In the genomic region with DNA sequence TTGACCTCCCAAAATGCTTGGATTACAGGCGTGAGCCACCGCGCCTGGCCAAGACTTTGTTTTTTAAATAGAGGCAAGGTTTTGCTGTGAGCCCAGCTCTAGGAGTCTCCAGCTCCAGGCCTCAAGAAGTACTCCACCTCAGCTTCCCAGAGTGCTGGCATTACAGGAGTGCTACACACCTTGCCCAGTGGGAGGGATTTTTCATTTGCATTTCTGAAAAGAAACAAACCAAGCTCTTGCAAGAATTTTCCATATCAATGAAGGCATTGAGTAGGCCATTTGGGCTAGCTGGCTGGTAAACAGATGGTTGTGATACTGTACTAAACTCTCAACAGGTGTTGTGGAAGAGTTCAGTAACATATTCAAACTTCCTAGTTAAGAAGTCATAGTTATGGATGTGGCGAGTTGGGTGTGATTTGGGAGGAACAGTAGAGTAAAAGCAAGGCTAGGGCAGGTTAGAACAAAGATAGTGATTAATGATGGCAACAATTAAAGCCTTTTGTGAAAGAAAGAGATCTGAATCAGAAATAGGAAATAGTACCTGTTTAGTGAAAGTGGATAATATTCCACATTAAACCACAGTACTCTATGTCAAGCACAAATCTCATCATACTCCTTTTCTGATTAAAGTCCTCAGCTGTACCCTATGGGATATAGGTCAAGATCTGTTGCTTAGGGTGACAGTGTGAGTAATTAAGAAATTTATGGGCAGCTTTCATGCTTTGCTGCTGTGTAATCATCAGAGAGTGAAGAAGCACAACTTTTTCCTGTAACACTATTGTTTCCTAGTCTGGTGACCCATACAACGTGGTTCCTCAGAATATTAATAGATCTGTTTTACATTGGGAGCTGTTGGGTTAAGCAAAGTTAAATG, we compare ENCODE assay signal across 17 cellular contexts. TPM values are rescaled to one million over a fixed set of nuclear protein-coding genes. Genes with fewer than 3 reads are reported as not detected.
DNase-seq lines count a peak whose midpoint lies in the region; ATAC-seq and TF ChIP-seq lines count a peak whose summit lies in the region.
"Had no signal": no experiment of that assay in that cellular context is flagged by ENCODE, and none has a peak within 500 bp of the region (broad histone marks: within the 10 kb centered on the region; RNA-seq: fewer than 3 reads in every experiment).

No MANE protein-coding gene starts in this region.

- no peak for DNase-seq in CD8-positive, alpha-beta T cell
- no peak for DNase-seq in activated naive CD4-positive, alpha-beta T cell treated with anti-CD3 and anti-CD28 coated beads, Interleukin-2, amount 50 U/mL, for 72 hours (ENCODE audit: low spot score in 2 of 2)
- DNase-seq in SW480 (ENCODE audit: low spot score): no peak
- DNase-seq in NCI-H1092 (lab: John Stamatoyannopoulos, UW): no peak
- DNase-seq in DMS114 treated with DMSO at 0.1 percent for 48 hours (lab: John Stamatoyannopoulos, UW; ENCODE audit: unreplicated experiment): no peak
- DNase-seq: activated CD4-positive, CD25-positive, alpha-beta regulatory T cell; Caco-2; left lung; NCI-H146; NCI-H510A; OCI-M1; SK-N-SH; stimulated activated CD4-positive, alpha-beta T cell treated with anti-CD3 and anti-CD28 coated beads, Interleukin-1b, Interleukin-23, amount 100 ng/mL, for 48 hours had no signal

- H3K9ac ChIP-seq in BLaER1 (no peak overlapping the region; the same call in 1 of the 2 replicates), iPS-20b (ENCODE audit: low read depth, low read length) (peak overlapping the region; percentile 8; the same call in 1 of the 2 replicates)
- H3K9ac ChIP-seq: SK-N-SH had no signal

- CTCF ChIA-PET in CD8-positive, alpha-beta T cell (lab: Charles Lee): interaction anchor here (2.0 kb wide), 1 partner anchor 14 kb away, joined by 5 read pairs; no protein-coding TSS in a partner anchor

- no peaks in the 10 kb centered on the region for H3K27me3 Mint-ChIP-seq in CD8-positive, alpha-beta T cell (ENCODE audit: low read depth)

- H3K4me1 ChIP-seq in BLaER1 (peaks cover 43% of the 10 kb centered on the region), iPS-20b (ENCODE audit: insufficient read depth, low read length) (peaks cover 35% of the 10 kb centered on the region; the same call in 1 of the 2 replicates)
- peaks cover 17% of the 10 kb centered on the region for H3K4me1 ChIP-seq in CD8-positive, alpha-beta T cell (ENCODE audit: insufficient read depth, low read length)
- H3K4me1 ChIP-seq: Caco-2 had no signal

- no peak overlapping the region for H3K4me3 ChIP-seq in BLaER1
- H3K4me3 ChIP-seq in CD8-positive, alpha-beta T cell (ENCODE audit: low read depth, low read length): no peak overlapping the region
- peak overlapping the region; percentile 7; the same call in 1 of the 2 replicates for H3K4me3 ChIP-seq in iPS-20b (ENCODE audit: low read length)
- H3K4me3 ChIP-seq: left lung, right atrium auricular region had no signal

- no peaks in the 10 kb centered on the region for H3K9me3 ChIP-seq in BLaER1
- H3K9me3 ChIP-seq in CD8-positive, alpha-beta T cell (ENCODE audit: low read length): no peaks in the 10 kb centered on the region
- H3K9me3 ChIP-seq in iPS-20b (ENCODE audit: insufficient read depth, low read depth, low read length): no peaks in the 10 kb centered on the region
- H3K9me3 ChIP-seq: Caco-2, left lung, right atrium auricular region, SK-N-SH had no signal

- intact Hi-C loops in CD8-positive, alpha-beta T cell (cut with DNase I, micrococcal nuclease): no loop called here

- peak overlapping the region; percentile 39 for H3K27ac Mint-ChIP-seq in CD8-positive, alpha-beta T cell
- H3K27ac Mint-ChIP-seq in activated naive CD4-positive, alpha-beta T cell treated with anti-CD3 and anti-CD28 coated beads, Interleukin-2, amount 50 U/mL, for 72 hours: peak overlapping the region; percentile 53 to 77

- no peak for TF ChIP-seq CTCF in CD8-positive, alpha-beta T cell (IDR thresholded peaks at IDR 0.05)

- POLR2A ChIA-PET in CD8-positive, alpha-beta T cell (lab: Charles Lee): interaction anchor here (0.6 to 0.9 kb wide), 2 partner anchors 24 to 120 kb away, joined by 3 to 4 read pairs; a partner anchor contains a TSS

- H3K4me3 Mint-ChIP-seq in CD8-positive, alpha-beta T cell: no peak overlapping the region

- H3K27me3 ChIP-seq in BLaER1 (no peaks in the 10 kb centered on the region), iPS-20b (ENCODE audit: insufficient read depth, low read length) (no peaks in the 10 kb centered on the region)
- H3K27me3 ChIP-seq in CD8-positive, alpha-beta T cell (ENCODE audit: insufficient read depth, low read length): no peaks in the 10 kb centered on the region
- H3K27me3 ChIP-seq: left lung, right atrium auricular region had no signal

- H3K4me2 ChIP-seq in BLaER1: peak overlapping the region; percentile 64
- H3K4me2 ChIP-seq: SK-N-SH had no signal

- H3K36me3 ChIP-seq in BLaER1 (peaks cover 96% of the 10 kb centered on the region), iPS-20b (ENCODE audit: insufficient read depth, low read depth, low read length) (peaks cover 100% of the 10 kb centered on the region)
- peaks cover 50% of the 10 kb centered on the region for H3K36me3 ChIP-seq in CD8-positive, alpha-beta T cell (ENCODE audit: insufficient read depth, low read length)

- H4K20me1 ChIP-seq in BLaER1: peaks cover 67% of the 10 kb centered on the region

- no peak for ATAC-seq in CD8-positive, alpha-beta T cell
- peak; percentile 52 to 64 for ATAC-seq in activated naive CD4-positive, alpha-beta T cell treated with anti-CD3 and anti-CD28 coated beads, Interleukin-2, amount 50 U/mL, for 72 hours
- ATAC-seq: left lung had no signal

- H3K27ac ChIP-seq in BLaER1: no peak overlapping the region
- H3K27ac ChIP-seq in CD8-positive, alpha-beta T cell (ENCODE audit: low read depth, low read length): no peak overlapping the region
- peak overlapping the region; percentile 78 for H3K27ac ChIP-seq in iPS-20b (ENCODE audit: low read length)
- H3K27ac ChIP-seq: left lung had no signal

- no peaks in the 10 kb centered on the region for H3K9me3 Mint-ChIP-seq in CD8-positive, alpha-beta T cell
- H3K9me3 Mint-ChIP-seq in activated naive CD4-positive, alpha-beta T cell treated with anti-CD3 and anti-CD28 coated beads, Interleukin-2, amount 50 U/mL, for 72 hours: no peaks in the 10 kb centered on the region
- H3K9me3 Mint-ChIP-seq: activated T-helper 1 cell treated with anti-CD3 and anti-CD28 coated beads, Interleukin-12 subunit alpha, Interleukin-12 subunit beta, Interleukin-2, Interleukin-4 antibody, amounts not matched to agents 30 ng/mL and 10 ng/mL and 1 ng/mL, durations not matched to agents 14 hours and 24 hours and 36 hours had no signal

- peaks cover 72% of the 10 kb centered on the region for H3K36me3 Mint-ChIP-seq in CD8-positive, alpha-beta T cell
- peaks cover 36 to 56% of the 10 kb centered on the region in 2 donors for H3K36me3 Mint-ChIP-seq in activated naive CD4-positive, alpha-beta T cell treated with anti-CD3 and anti-CD28 coated beads, Interleukin-2, amount 50 U/mL, for 72 hours

- peaks cover 35% of the 10 kb centered on the region for H3K4me1 Mint-ChIP-seq in CD8-positive, alpha-beta T cell (ENCODE audit: low read depth)

RNA-seq across cellular contexts. Expression of a gene that starts 10.7 kb away (rescaled TPM):
- 100 to 1,000 TPM; 122 to 123 TPM for total RNA-seq in CD8-positive, alpha-beta T cell
- total RNA-seq in activated naive CD4-positive, alpha-beta T cell treated with anti-CD3 and anti-CD28 coated beads, Interleukin-2, amount 50 U/mL, for 72 hours: 10 to 100 TPM; 45.8 to 93.6 TPM

RNA-seq across cellular contexts. Expression of a gene that starts 24.4 kb away (rescaled TPM):
- 100 to 1,000 TPM in 1 of 2 experiments, 10 to 100 TPM in 1; 93.1 to 105 TPM for total RNA-seq in CD8-positive, alpha-beta T cell
- total RNA-seq in activated naive CD4-positive, alpha-beta T cell treated with anti-CD3 and anti-CD28 coated beads, Interleukin-2, amount 50 U/mL, for 72 hours: 100 to 1,000 TPM; 153 to 211 TPM
